In genomic region chr1:56394298-56394697, GRCh38 we compare ENCODE assay signal across 21 cellular contexts.
"Had no signal": no experiment of that assay in that cellular context is flagged by ENCODE, and none has a peak within 500 bp of the region (broad histone marks: within the 10 kb centered on the region; RNA-seq: fewer than 3 reads in every experiment).

No MANE protein-coding gene starts in this region.

- H3K36me3 ChIP-seq: left lung, neutrophil, right atrium auricular region had no signal

- FAIRE-seq: endometrium had no signal

- ATAC-seq: esophagus mucosa, foreskin keratinocyte, left lung had no signal

- H3K27me3 Mint-ChIP-seq: brain had no signal

- H3K4me2 ChIP-seq: smooth muscle cell had no signal

- H3K36me3 Mint-ChIP-seq: brain, naive B cell had no signal

- H3K27me3 ChIP-seq: dorsolateral prefrontal cortex, left lung, right atrium auricular region had no signal

- H3K4me1 Mint-ChIP-seq: central memory CD8-positive, alpha-beta T cell; naive B cell had no signal

- H3K9me3 ChIP-seq: left lung, neutrophil, right atrium auricular region had no signal

- H3K27ac Mint-ChIP-seq: nephron had no signal

- H3K9me3 Mint-ChIP-seq: central memory CD8-positive, alpha-beta T cell; nephron had no signal

- DNase-seq: cortex of kidney; dorsolateral prefrontal cortex; effector memory CD4-positive, alpha-beta T cell; foreskin keratinocyte; head of caudate nucleus; hippocampal formation; left lung; mesenchymal stem cell; midbrain; naive B cell; stimulated activated CD4-positive, alpha-beta T cell treated with anti-CD3 and anti-CD28 coated beads, Interleukin-4, amount 100 ng/mL, for 1 hour; stimulated activated naive CD4-positive, alpha-beta T cell had no signal

- H3K27ac ChIP-seq: dorsolateral prefrontal cortex, foreskin keratinocyte, left lung, neutrophil, right atrium auricular region had no signal

- H3K4me3 Mint-ChIP-seq: brain; central memory CD8-positive, alpha-beta T cell; naive B cell; nephron had no signal

- H3K4me3 ChIP-seq: dorsolateral prefrontal cortex, left lung, lung, right atrium auricular region, smooth muscle cell had no signal

- H3K4me1 ChIP-seq: foreskin keratinocyte, left lung had no signal
